ENCODE assay signal across 21 cellular contexts in genomic region chr13:102369303-102369702, GRCh38. TPM values are rescaled to one million over a fixed set of nuclear protein-coding genes. Genes with fewer than 3 reads are reported as not detected.
A peak's percentile ranks its signal among the peaks of the same experiment; 100 is the strongest.
DNase-seq lines count a peak whose midpoint lies in the region; ATAC-seq and TF ChIP-seq lines count a peak whose summit lies in the region.
"Had no signal": no experiment of that assay in that cellular context is flagged by ENCODE, and none has a peak within 500 bp of the region (broad histone marks: within the 10 kb centered on the region; RNA-seq: fewer than 3 reads in every experiment).

No MANE protein-coding gene starts in this region.

- ATAC-seq in GM18870 (IDR thresholded peaks at IDR 0.05; ENCODE audit: unreplicated experiment) = no peak
- no peak for ATAC-seq in HG02588 (IDR thresholded peaks at IDR 0.05; ENCODE audit: unreplicated experiment)
- no peak for ATAC-seq in GM18519 (IDR thresholded peaks at IDR 0.05; ENCODE audit: low FRiP score, unreplicated experiment)
- ATAC-seq: activated CD8-positive, alpha-beta T cell treated with anti-CD3 and anti-CD28 coated beads for 36 hours; WTC11 had no signal

- TF ChIP-seq POLR2A in breast epithelium (IDR thresholded peaks at IDR 0.05) = no peak

- H3K27me3 ChIP-seq in breast epithelium = no peaks in the 10 kb centered on the region
- H3K27me3 ChIP-seq: ascending aorta, neutrophil, spleen, uterus had no signal

- POLR2A ChIA-PET in MCF 10A (lab: Yijun Ruan, JAX) = no interaction called here

- CTCF ChIA-PET in MCF 10A (lab: Yijun Ruan, JAX) = interaction anchor here (0.6 to 0.7 kb wide), 2 partner anchors 11 to 1167 kb away, joined by 3 to 5 read pairs; no protein-coding TSS in a partner anchor

- intact Hi-C loops in MCF 10A (cut with micrococcal nuclease) = no loop called here
- intact Hi-C loops in breast epithelium (cut with DNase I; ENCODE audit: low total_unique reads) = no loop called here

- H3K27me3 Mint-ChIP-seq in MCF 10A (ENCODE audit: insufficient read depth, unreplicated experiment) = no peaks in the 10 kb centered on the region

- no peak for TF ChIP-seq CTCF in MCF 10A (IDR thresholded peaks at IDR 0.05; ENCODE audit: unreplicated experiment)
- TF ChIP-seq CTCF in breast epithelium (IDR thresholded peaks at IDR 0.05) = no peak
- TF ChIP-seq CTCF in fibroblast of mammary gland (conservative IDR thresholded peaks at IDR 0.05; ENCODE audit: control insufficient read depth, insufficient read depth, low read depth, low read length) = no peak

- DNase-seq in MCF 10A (ENCODE audit: unreplicated experiment) (peak; percentile 29), breast epithelium (ENCODE audit: low spot score in 2 of 2) (no peak), OCI-M1 (lab: John Stamatoyannopoulos, UW) (peak; percentile 41), fibroblast of mammary gland (ENCODE audit: low read depth) (peak; percentile 29)
- no peak for DNase-seq in activated CD4-positive, alpha-beta T cell treated with anti-CD3 and anti-CD28 coated beads, Interleukin-2, amount 50 U/mL, for 48 hours
- DNase-seq: activated CD8-positive, alpha-beta T cell treated with anti-CD3 and anti-CD28 coated beads for 36 hours; activated T-cell treated with anti-CD3 and anti-CD28 coated beads, Interleukin-2, amount 50 U/mL, for 24 hours; CD4-positive, alpha-beta T cell; cerebellar nuclear complex; effector CD4-positive, alpha-beta T cell; NCI-H526 treated with DMSO at 0.1 percent for 48 hours; SK-N-SH; spleen; uterus had no signal

- H3K9me3 Mint-ChIP-seq in MCF 10A (ENCODE audit: unreplicated experiment) = no peaks in the 10 kb centered on the region
- H3K9me3 Mint-ChIP-seq: activated CD8-positive, alpha-beta T cell treated with anti-CD3 and anti-CD28 coated beads for 36 hours; activated naive CD4-positive, alpha-beta T cell treated with anti-CD3 and anti-CD28 coated beads, Interleukin-2, amount 50 U/mL, for 24 hours; activated T-cell treated with anti-CD3 and anti-CD28 coated beads, Interleukin-2, amount 50 U/mL, for 24 hours; CD4-positive, alpha-beta T cell; WTC11 had no signal

- H3K4me1 ChIP-seq in breast epithelium = no peaks in the 10 kb centered on the region
- H3K4me1 ChIP-seq: ascending aorta, spleen, uterus had no signal

- BruUV-seq in MCF 10A (replicated peaks; lab: Mats Ljungman, UMichigan) = no TSS peak

- H3K36me3 Mint-ChIP-seq in MCF 10A (ENCODE audit: insufficient read depth, unreplicated experiment) = no peaks in the 10 kb centered on the region
- H3K36me3 Mint-ChIP-seq: activated naive CD4-positive, alpha-beta T cell treated with anti-CD3 and anti-CD28 coated beads, Interleukin-2, amount 50 U/mL, for 24 hours; WTC11 had no signal

- H3K36me3 ChIP-seq in breast epithelium = no peaks in the 10 kb centered on the region
- H3K36me3 ChIP-seq: ascending aorta, neutrophil, spleen, uterus had no signal

- H3K4me3 ChIP-seq in breast epithelium (no peak overlapping the region), fibroblast of mammary gland (ENCODE audit: control insufficient read depth, low read depth, low read length) (no peak overlapping the region)
- H3K4me3 ChIP-seq: ascending aorta, spleen, uterus had no signal

- no peak overlapping the region for H3K27ac Mint-ChIP-seq in MCF 10A (ENCODE audit: low read depth, unreplicated experiment)
- H3K27ac Mint-ChIP-seq: activated CD8-positive, alpha-beta T cell treated with anti-CD3 and anti-CD28 coated beads for 36 hours; activated naive CD4-positive, alpha-beta T cell treated with anti-CD3 and anti-CD28 coated beads, Interleukin-2, amount 50 U/mL, for 24 hours; activated T-cell treated with anti-CD3 and anti-CD28 coated beads, Interleukin-2, amount 50 U/mL, for 24 hours; CD4-positive, alpha-beta T cell; WTC11 had no signal

- H3K9me3 ChIP-seq in breast epithelium = no peaks in the 10 kb centered on the region
- H3K9me3 ChIP-seq: ascending aorta, neutrophil, SK-N-SH, spleen, uterus had no signal

- H3K4me1 Mint-ChIP-seq in MCF 10A (ENCODE audit: insufficient read depth, unreplicated experiment) = no peaks in the 10 kb centered on the region
- H3K4me1 Mint-ChIP-seq: activated naive CD4-positive, alpha-beta T cell treated with anti-CD3 and anti-CD28 coated beads, Interleukin-2, amount 50 U/mL, for 24 hours; WTC11 had no signal

- no peak overlapping the region for H3K27ac ChIP-seq in breast epithelium
- H3K27ac ChIP-seq: ascending aorta, neutrophil, spleen, uterus had no signal

- no peak overlapping the region for H3K4me3 Mint-ChIP-seq in MCF 10A (ENCODE audit: unreplicated experiment)
- H3K4me3 Mint-ChIP-seq: activated CD8-positive, alpha-beta T cell treated with anti-CD3 and anti-CD28 coated beads for 36 hours; activated naive CD4-positive, alpha-beta T cell treated with anti-CD3 and anti-CD28 coated beads, Interleukin-2, amount 50 U/mL, for 24 hours; activated T-cell treated with anti-CD3 and anti-CD28 coated beads, Interleukin-2, amount 50 U/mL, for 24 hours; CD4-positive, alpha-beta T cell; WTC11 had no signal

RNA-seq across cellular contexts. Expression of gene FGF14, which starts 32.5 kb away (rescaled TPM):
- total RNA-seq in MCF 10A (2022) = 0.15 TPM in 1 of 2 replicates, not detected in the other
- under 1 TPM; under 0.01 to 0.29 (median under 0.01) TPM for total RNA-seq in breast epithelium
- total RNA-seq: activated CD8-positive, alpha-beta T cell treated with anti-CD3 and anti-CD28 coated beads for 36 hours; ascending aorta; CD4-positive, alpha-beta T cell had no signal

Comparison
In these comparisons a context has a peak if more than half of its experiments do, and no peak if none do; other contexts are left out.
1. DNase-seq: peak in MCF 10A (single experiment), OCI-M1 (single experiment) and fibroblast of mammary gland (single experiment); none in breast epithelium (0 of 2) and activated CD4-positive, alpha-beta T cell treated with anti-CD3 and anti-CD28 coated beads, Interleukin-2, amount 50 U/mL, for 48 hours (0 of 2).